In the genomic region with DNA sequence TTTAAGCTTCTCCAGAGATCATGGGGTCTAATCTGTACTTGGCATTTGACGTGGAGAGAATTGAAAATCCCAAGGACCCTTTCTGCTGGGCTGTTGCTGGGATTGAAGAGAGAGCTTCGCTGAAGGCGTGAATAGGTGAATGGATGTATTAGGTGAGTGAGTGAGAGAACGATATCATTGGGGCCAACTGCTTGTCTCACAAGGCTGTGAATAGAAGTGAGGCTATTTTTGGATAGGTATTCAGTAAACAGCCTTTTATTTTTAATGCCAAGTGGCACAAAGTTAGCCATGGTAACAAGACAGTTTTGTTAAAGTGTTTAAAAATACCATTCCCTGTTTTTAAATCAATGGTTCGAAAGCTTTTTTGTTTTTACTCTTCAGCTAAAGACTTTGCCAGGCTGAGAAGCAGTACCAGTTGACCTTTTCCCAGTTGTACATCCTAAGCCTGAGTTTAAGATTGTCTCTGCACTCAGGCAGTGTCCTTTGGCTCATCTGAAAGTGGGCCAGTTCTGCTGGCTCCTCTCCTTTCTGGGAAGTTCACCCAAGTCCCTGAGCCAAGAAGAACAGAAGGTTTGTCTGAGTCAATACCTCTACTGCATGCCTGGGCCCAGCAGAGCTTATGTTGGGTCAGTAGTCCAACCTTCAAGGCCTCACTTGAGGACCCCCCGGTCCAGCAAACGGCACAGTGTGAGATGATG, we compare ENCODE assay signal across 13 cellular contexts.
DNase-seq lines count a peak whose midpoint lies in the region; ATAC-seq and TF ChIP-seq lines count a peak whose summit lies in the region.
"Had no signal": no experiment of that assay in that cellular context is flagged by ENCODE, and none has a peak within 500 bp of the region (broad histone marks: within the 10 kb centered on the region; RNA-seq: fewer than 3 reads in every experiment).

No MANE protein-coding gene starts in this region.

- WGBS in SK-N-SH (ENCODE audit: low lambda C conversion rate): 97% methylated on average over 7 of the region's 7 CpGs
- 87% methylated on average over 7 of the region's 7 CpGs for WGBS in mesenchymal stem cell
- WGBS in upper lobe of left lung, 2 donors: 69 to 79% methylated on average over 7 of the region's 7 CpGs

- H3K9me2 ChIP-seq in SK-N-SH: no peaks in the 10 kb centered on the region

- no peak overlapping the region for H4K91ac ChIP-seq in mesenchymal stem cell (ENCODE audit: low read length)

- no peak for TF ChIP-seq POLR2A in upper lobe of left lung (IDR thresholded peaks at IDR 0.05)

- no peak for TF ChIP-seq EP300 in SK-N-SH (IDR thresholded peaks at IDR 0.05; ENCODE audit: borderline replicate concordance in 1 of 2, low read depth in 1 of 2, low read length in 1 of 2)
- TF ChIP-seq EP300 in upper lobe of left lung (IDR thresholded peaks at IDR 0.05): no peak

- no peaks in the 10 kb centered on the region for H3K27me3 Mint-ChIP-seq in activated CD4-positive, alpha-beta T cell treated with anti-CD3 and anti-CD28 coated beads, Interleukin-2, amount 10 ng/mL, durations not matched to agents 7 days and 5 days
- no peaks in the 10 kb centered on the region for H3K27me3 Mint-ChIP-seq in T-helper 2 cell treated with Interferon-gamma antibody and Interleukin-4, amounts not matched to agents 5 μg/mL and 100 μg/mL, for 36 hours (ENCODE audit: low read depth)

- H3K27ac Mint-ChIP-seq in activated CD4-positive, alpha-beta T cell treated with anti-CD3 and anti-CD28 coated beads, Interleukin-2, amount 10 ng/mL, durations not matched to agents 7 days and 5 days: no peak overlapping the region
- no peak overlapping the region for H3K27ac Mint-ChIP-seq in T-helper 2 cell treated with Interferon-gamma antibody and Interleukin-4, amounts not matched to agents 5 μg/mL and 100 μg/mL, for 36 hours
- H3K27ac Mint-ChIP-seq: activated CD8-positive, alpha-beta T cell treated with anti-CD3 and anti-CD28 coated beads, Interleukin-2, amount 10 ng/mL, durations not matched to agents 7 days and 5 days had no signal

- POLR2A ChIA-PET in SK-N-SH (lab: Yijun Ruan, JAX): interaction anchor here (2.4 kb wide), 1 partner anchor 8 kb away, joined by 7 read pairs; no protein-coding TSS in a partner anchor
- POLR2A ChIA-PET in activated CD4-positive, alpha-beta T cell treated with anti-CD3 and anti-CD28 coated beads, Interleukin-2, amount 10 ng/mL, durations not matched to agents 7 days and 5 days (lab: Charles Lee): no interaction called here

- no peak overlapping the region for H3K4me3 ChIP-seq in SK-N-SH (ENCODE audit: low read depth in 2 of 2, low read length in 1 of 2)
- H3K4me3 ChIP-seq in mesenchymal stem cell (ENCODE audit: insufficient read depth in 1 of 2, low read depth in 1 of 2, low read length in 2 of 2): no peak overlapping the region
- no peak overlapping the region for H3K4me3 ChIP-seq in upper lobe of left lung
- H3K4me3 ChIP-seq: body of pancreas, SK-N-MC had no signal

- H3K4me1 ChIP-seq in SK-N-SH (ENCODE audit: control insufficient read depth in 1 of 2, insufficient read depth in 2 of 2, low read depth in 1 of 2, low read length in 1 of 2) (peaks cover 40 to 74% of the 10 kb centered on the region in 2 experiments), mesenchymal stem cell (ENCODE audit: control insufficient read depth, insufficient read depth, low read depth, low read length) (peaks cover 42% of the 10 kb centered on the region), upper lobe of left lung (peaks cover 7 to 30% (median 21%) of the 10 kb centered on the region in 4 donors)
- H3K4me1 ChIP-seq: body of pancreas had no signal

- H2AFZ ChIP-seq in SK-N-SH (ENCODE audit: low read depth) (no peak overlapping the region), mesenchymal stem cell (ENCODE audit: low read depth, low read length) (no peak overlapping the region)

- no peak overlapping the region for H3K9ac ChIP-seq in SK-N-SH
- peak overlapping the region; percentile 13 for H3K9ac ChIP-seq in mesenchymal stem cell (ENCODE audit: low read length)

- CTCF ChIA-PET in SK-N-SH (lab: Yijun Ruan, JAX): interaction anchor here (1.0 to 1.8 kb wide), 3 partner anchors 8 to 90 kb away, joined by 3 to 4 read pairs (median 4); no protein-coding TSS in a partner anchor
- CTCF ChIA-PET in activated CD4-positive, alpha-beta T cell treated with anti-CD3 and anti-CD28 coated beads, Interleukin-2, amount 10 ng/mL, durations not matched to agents 7 days and 5 days (lab: Charles Lee): interaction anchor here (0.6 kb wide), 1 partner anchor 983 kb away, joined by 4 read pairs; no protein-coding TSS in a partner anchor

- no peaks in the 10 kb centered on the region for H3K36me3 Mint-ChIP-seq in activated CD4-positive, alpha-beta T cell treated with anti-CD3 and anti-CD28 coated beads, Interleukin-2, amount 10 ng/mL, durations not matched to agents 7 days and 5 days (ENCODE audit: low read depth)
- no peaks in the 10 kb centered on the region for H3K36me3 Mint-ChIP-seq in T-helper 2 cell treated with Interferon-gamma antibody and Interleukin-4, amounts not matched to agents 5 μg/mL and 100 μg/mL, for 36 hours (ENCODE audit: low read depth)

- H3K36me3 ChIP-seq in SK-N-SH (replicated peaks in 1 of 2; ENCODE audit: control insufficient read depth in 1 of 2, insufficient read depth in 2 of 2, low read length in 1 of 2): no peaks in the 10 kb centered on the region
- no peaks in the 10 kb centered on the region for H3K36me3 ChIP-seq in mesenchymal stem cell (ENCODE audit: control insufficient read depth in 1 of 2, insufficient read depth in 2 of 2, low read depth in 1 of 2, low read length in 2 of 2)
- H3K36me3 ChIP-seq in upper lobe of left lung: no peaks in the 10 kb centered on the region

- no peaks in the 10 kb centered on the region for H3K79me2 ChIP-seq in SK-N-SH (ENCODE audit: insufficient read depth)

- no peak for ATAC-seq in SK-N-SH treated with all-trans-retinoic acid at 6 μM for 48 hours
- ATAC-seq in upper lobe of left lung (ENCODE audit: low FRiP score in 2 of 2): peak in 1 of 2 donors; percentile 23
- ATAC-seq: activated CD8-positive, alpha-beta T cell treated with anti-CD3 and anti-CD28 coated beads, Interleukin-2, amount 10 ng/mL, durations not matched to agents 7 days and 5 days; body of pancreas had no signal

- H3K4me2 ChIP-seq in SK-N-SH (peak overlapping the region; percentile 37; the same call in 1 of the 2 replicates), mesenchymal stem cell (ENCODE audit: low read length, poor library complexity, severe bottlenecking) (no peak overlapping the region)

- H3K4ac ChIP-seq in mesenchymal stem cell (ENCODE audit: low read depth in 1 of 2, low read length in 2 of 2): peak overlapping the region; percentile 33 to 69

- H2BK12ac ChIP-seq in mesenchymal stem cell (ENCODE audit: low read length in 2 of 2): peak overlapping the region in 1 of 2 experiments; percentile 21

- peak overlapping the region; percentile 16 to 55 for H3K18ac ChIP-seq in mesenchymal stem cell (ENCODE audit: low read depth in 1 of 2, low read length in 2 of 2)

- no peak for TF ChIP-seq RAD21 in SK-N-SH (IDR thresholded peaks at IDR 0.05; ENCODE audit: low read length)

- H3K79me1 ChIP-seq in mesenchymal stem cell (replicated peaks; ENCODE audit: low read length, poor library complexity, severe bottlenecking): no peaks in the 10 kb centered on the region

- H2BK5ac ChIP-seq in mesenchymal stem cell (ENCODE audit: low read depth, low read length, poor library complexity, severe bottlenecking): no peak overlapping the region

- no peak overlapping the region for H3K4me3 Mint-ChIP-seq in activated CD4-positive, alpha-beta T cell treated with anti-CD3 and anti-CD28 coated beads, Interleukin-2, amount 10 ng/mL, durations not matched to agents 7 days and 5 days
- no peak overlapping the region for H3K4me3 Mint-ChIP-seq in T-helper 2 cell treated with Interferon-gamma antibody and Interleukin-4, amounts not matched to agents 5 μg/mL and 100 μg/mL, for 36 hours
- H3K4me3 Mint-ChIP-seq: activated CD8-positive, alpha-beta T cell treated with anti-CD3 and anti-CD28 coated beads, Interleukin-2, amount 10 ng/mL, durations not matched to agents 7 days and 5 days had no signal

- H3K27me3 ChIP-seq in SK-N-SH (ENCODE audit: insufficient read depth) (no peaks in the 10 kb centered on the region), mesenchymal stem cell (ENCODE audit: control insufficient read depth in 1 of 2, insufficient read depth in 1 of 2, low read length in 2 of 2) (no peaks in the 10 kb centered on the region), upper lobe of left lung (no peaks in the 10 kb centered on the region)
- H3K27me3 ChIP-seq: body of pancreas had no signal

- no peak overlapping the region for H3K23ac ChIP-seq in mesenchymal stem cell (ENCODE audit: low read length in 2 of 2)

- DNase-seq in SK-N-SH (no peak), ecto neural progenitor cell (ENCODE audit: low spot score) (peak; percentile 24), mesenchymal stem cell (no peak), upper lobe of left lung (no peak)
- DNase-seq in activated CD4-positive, alpha-beta T cell treated with anti-CD3 and anti-CD28 coated beads, Interleukin-2, amount 10 ng/mL, durations not matched to agents 7 days and 5 days: no peak
- no peak for DNase-seq in NK-92 treated with Interleukin-12 subunit alpha and Interleukin-12 subunit beta, amount 100 ng/mL, for 24 hours (lab: John Stamatoyannopoulos, UW)
- DNase-seq in T-helper 2 cell treated with Interferon-gamma antibody and Interleukin-4, amounts not matched to agents 5 μg/mL and 100 μg/mL, for 36 hours (ENCODE audit: low spot score): no peak
- DNase-seq: activated CD8-positive, alpha-beta T cell treated with anti-CD3 and anti-CD28 coated beads, Interleukin-2, amount 10 ng/mL, durations not matched to agents 7 days and 5 days; GF-D8; NCI-H2081 treated with DMSO at 0.1 percent for 48 hours had no signal

- H4K20me1 ChIP-seq in SK-N-SH (ENCODE audit: insufficient read depth): no peaks in the 10 kb centered on the region

- peak overlapping the region; percentile 67 for H2BK120ac ChIP-seq in mesenchymal stem cell (ENCODE audit: low read depth, low read length)

- H3K14ac ChIP-seq in mesenchymal stem cell (ENCODE audit: low read length in 2 of 2): no peak overlapping the region

- H3K27ac ChIP-seq in SK-N-SH (ENCODE audit: low read depth in 2 of 2, low read length in 1 of 2) (peak overlapping the region in 1 of 2 experiments; percentile 14; a peak in 2 of 4 replicates), mesenchymal stem cell (ENCODE audit: low read length, poor library complexity, severe bottlenecking) (no peak overlapping the region), upper lobe of left lung (peak overlapping the region in 3 of 4 donors; percentile 18 to 26 (median 21))
- H3K27ac ChIP-seq: body of pancreas, SK-N-MC had no signal

- H3K9me3 ChIP-seq in SK-N-SH (no peaks in the 10 kb centered on the region), mesenchymal stem cell (ENCODE audit: control insufficient read depth, low read length) (no peaks in the 10 kb centered on the region), upper lobe of left lung (no peaks in the 10 kb centered on the region)
- H3K9me3 ChIP-seq: body of pancreas had no signal

- no peak for TF ChIP-seq CTCF in SK-N-SH (IDR thresholded peaks at IDR 0.05)
- no peak for TF ChIP-seq CTCF in upper lobe of left lung (IDR thresholded peaks at IDR 0.05)

- H2AK5ac ChIP-seq in mesenchymal stem cell (ENCODE audit: low read length, severe bottlenecking): peak overlapping the region; percentile 63

- H3K4me1 Mint-ChIP-seq in activated CD4-positive, alpha-beta T cell treated with anti-CD3 and anti-CD28 coated beads, Interleukin-2, amount 10 ng/mL, durations not matched to agents 7 days and 5 days: no peaks in the 10 kb centered on the region
- no peaks in the 10 kb centered on the region for H3K4me1 Mint-ChIP-seq in T-helper 2 cell treated with Interferon-gamma antibody and Interleukin-4, amounts not matched to agents 5 μg/mL and 100 μg/mL, for 36 hours (ENCODE audit: low read depth)

- no peak overlapping the region for H2BK15ac ChIP-seq in mesenchymal stem cell (ENCODE audit: low read depth, poor library complexity, severe bottlenecking)

- no peak overlapping the region for H4K8ac ChIP-seq in mesenchymal stem cell (ENCODE audit: low read length)

- peaks cover 15% of the 10 kb centered on the region for H3F3A ChIP-seq in SK-N-SH (replicated peaks; ENCODE audit: insufficient read depth)

- no peaks in the 10 kb centered on the region for H3K9me3 Mint-ChIP-seq in activated CD4-positive, alpha-beta T cell treated with anti-CD3 and anti-CD28 coated beads, Interleukin-2, amount 10 ng/mL, durations not matched to agents 7 days and 5 days
- H3K9me3 Mint-ChIP-seq in T-helper 2 cell treated with Interferon-gamma antibody and Interleukin-4, amounts not matched to agents 5 μg/mL and 100 μg/mL, for 36 hours: no peaks in the 10 kb centered on the region
